Comparison of ENCODE assay signal across 8 cellular contexts in genomic region chr18:34809697-34810096, GRCh38.
DNase-seq lines count a peak whose midpoint lies in the region; ATAC-seq and TF ChIP-seq lines count a peak whose summit lies in the region.

No MANE protein-coding gene starts in this region.

- in situ Hi-C loops in gastrocnemius medialis (cut with MboI; ENCODE audit: low sequenced_read_pairs in 4 of 4) = no loop called here

- H3K36me3 ChIP-seq in OCI-LY7 (ENCODE audit: insufficient read depth, low read length) = no peaks in the 10 kb centered on the region
- H3K36me3 ChIP-seq in gastrocnemius medialis = peaks cover 0 to 14% of the 10 kb centered on the region in 2 donors

- H3K27ac ChIP-seq in OCI-LY7 (ENCODE audit: low read depth, low read length, poor library complexity, severe bottlenecking) (no peak overlapping the region), gastrocnemius medialis (peak overlapping the region in 2 of 4 donors; percentile 25 to 32)

- H3K79me2 ChIP-seq in OCI-LY7 (ENCODE audit: insufficient read depth, low read depth, low read length) = no peaks in the 10 kb centered on the region

- TF ChIP-seq POLR2A in gastrocnemius medialis (IDR thresholded peaks at IDR 0.05) = no peak

- no peaks in the 10 kb centered on the region for H3K9me2 ChIP-seq in OCI-LY7 (ENCODE audit: insufficient read depth, low read length)

- H3K4me1 ChIP-seq in OCI-LY7 (ENCODE audit: insufficient read depth, low read length, poor library complexity, severe bottlenecking) = no peaks in the 10 kb centered on the region
- H3K4me1 ChIP-seq in gastrocnemius medialis = peaks cover 23 to 35% of the 10 kb centered on the region in 2 donors

- no TSS peak for BruUV-seq in OCI-LY7 (replicated peaks; lab: Mats Ljungman, UMichigan)

- no peaks in the 10 kb centered on the region for H4K20me1 ChIP-seq in OCI-LY7 (ENCODE audit: insufficient read depth, low read length)

- H3K9me3 ChIP-seq in OCI-LY7 (ENCODE audit: low read length) (no peaks in the 10 kb centered on the region), gastrocnemius medialis (no peaks in the 10 kb centered on the region)

- intact Hi-C loops in Right ventricle myocardium inferior (cut with DNase I) (no loop called here), cardiac septum (cut with DNase I) (loop anchor here (10.0 kb wide), 1 partner anchor 685 kb away; no protein-coding TSS in a partner anchor), OCI-LY7 (cut with micrococcal nuclease; ENCODE audit: unreplicated experiment) (no loop called here), gastrocnemius medialis (cut with DNase I; ENCODE audit: low total_unique reads) (no loop called here)

- H2AFZ ChIP-seq in OCI-LY7 (ENCODE audit: low read length) = no peak overlapping the region

- DNase-seq in Right ventricle myocardium inferior (ENCODE audit: missing footprints) (peak; percentile 66), cardiac septum (ENCODE audit: low spot score) (no peak), OCI-LY7 (ENCODE audit: low spot score) (no peak), foreskin melanocyte (peak; percentile 24), gastrocnemius medialis (peak in 1 of 2 donors; percentile 40), mesenteric fat pad (ENCODE audit: low spot score) (no peak)

- CTCF ChIA-PET in OCI-LY7 (lab: Charles Lee; ENCODE audit: unreplicated experiment) = no interaction called here

- TF ChIP-seq CTCF in OCI-LY7 (conservative IDR thresholded peaks at IDR 0.05; ENCODE audit: low read length) = peak; percentile 43; the same call in 1 of the 2 replicates
- peak in 3 of 5 experiments; percentile 20 to 40 (median 35) for TF ChIP-seq CTCF in gastrocnemius medialis (IDR thresholded peaks at IDR 0.05 in 4 of 5, conservative IDR thresholded peaks at IDR 0.05 in 1 of 5)

- H3K4me3 ChIP-seq in OCI-LY7 (ENCODE audit: low read depth, low read length, poor library complexity, severe bottlenecking) (no peak overlapping the region), gastrocnemius medialis (no peak overlapping the region)

- H3K27me3 ChIP-seq in gastrocnemius medialis = no peaks in the 10 kb centered on the region

- H3K4me2 ChIP-seq in OCI-LY7 (ENCODE audit: low read length) = no peak overlapping the region

- ATAC-seq in Right ventricle myocardium inferior (peak; percentile 75), gastrocnemius medialis (peak; percentile 49 to 61), HG02798 (IDR thresholded peaks at IDR 0.05; ENCODE audit: poor library complexity, unreplicated experiment) (no peak), HG03039 (IDR thresholded peaks at IDR 0.05; ENCODE audit: unreplicated experiment) (no peak)

- POLR2A ChIA-PET in OCI-LY7 (lab: Charles Lee) = interaction anchor here (0.8 kb wide), 1 partner anchor 11 kb away, joined by 3 read pairs; no protein-coding TSS in a partner anchor

Comparison
In these comparisons a context has a peak if more than half of its experiments do, and no peak if none do; other contexts are left out.
1. DNase-seq: peak in Right ventricle myocardium inferior (single experiment) and foreskin melanocyte (single experiment); none in cardiac septum (single experiment), OCI-LY7 (single experiment) and mesenteric fat pad (single experiment).
2. ATAC-seq: peak in Right ventricle myocardium inferior (single experiment) and gastrocnemius medialis (2 of 2); none in HG02798 (single experiment) and HG03039 (single experiment).